ENCODE assay signal across 11 cellular contexts in the genomic region with DNA sequence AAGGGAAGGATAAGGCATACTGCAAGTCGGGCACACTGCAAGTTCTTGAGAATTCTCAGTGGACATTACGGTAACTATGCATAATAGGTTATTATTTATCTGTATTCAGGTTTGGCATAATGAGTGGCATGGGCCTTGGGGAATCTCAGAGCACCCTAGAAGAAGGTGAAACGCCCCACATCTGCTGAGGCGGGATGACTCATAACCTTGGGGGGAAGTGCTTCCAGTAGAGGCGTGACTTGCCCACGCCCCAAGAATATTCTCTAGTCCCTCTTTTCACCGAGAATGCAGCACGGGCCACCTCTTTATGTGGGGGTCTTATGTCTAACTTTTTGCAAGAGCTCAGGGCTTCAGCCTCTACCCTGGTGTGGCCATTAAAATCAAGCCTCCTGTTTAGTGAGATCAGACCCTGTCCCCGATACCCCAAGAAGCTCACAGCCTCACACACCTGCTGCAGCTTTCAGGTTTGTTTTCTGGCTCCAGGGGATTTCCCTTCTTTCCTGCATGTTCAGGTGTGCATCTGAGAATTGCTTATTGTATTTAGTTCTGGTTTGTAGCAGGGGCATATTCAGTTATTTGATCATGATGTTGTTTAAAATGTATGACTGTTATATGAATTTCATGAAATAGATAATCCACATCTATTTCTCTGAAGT. TPM values are rescaled to one million over a fixed set of nuclear protein-coding genes. Genes with fewer than 3 reads are reported as not detected.
DNase-seq lines count a peak whose midpoint lies in the region; ATAC-seq lines count a peak whose summit lies in the region.
"Had no signal": no experiment of that assay in that cellular context is flagged by ENCODE, and none has a peak within 500 bp of the region (broad histone marks: within the 10 kb centered on the region; RNA-seq: fewer than 3 reads in every experiment).

No MANE protein-coding gene starts in this region.

- peak; percentile 86 for ATAC-seq in HG02642 (IDR thresholded peaks at IDR 0.05; ENCODE audit: poor library complexity, unreplicated experiment)
- peak; percentile 65 for ATAC-seq in HG03457 (IDR thresholded peaks at IDR 0.05; ENCODE audit: unreplicated experiment)
- no peak for ATAC-seq in left ventricle myocardium superior
- ATAC-seq: WTC11 had no signal

- peaks cover 47% of the 10 kb centered on the region for H3K36me3 ChIP-seq in MG63

- H3K9me3 ChIP-seq in MG63, result no peaks in the 10 kb centered on the region

- intact Hi-C loops in left ventricle myocardium superior (cut with micrococcal nuclease), result no loop called here

- peak; percentile 40 for DNase-seq in A172 (ENCODE audit: low spot score)
- DNase-seq in GM19240 (ENCODE audit: insufficient read length, low spot score), result peak; percentile 32
- DNase-seq in MG63, result no peak
- DNase-seq in NCI-H526 (lab: John Stamatoyannopoulos, UW), result no peak
- no peak for DNase-seq in DMS153 treated with DMSO at 0.1 percent for 48 hours (lab: John Stamatoyannopoulos, UW; ENCODE audit: unreplicated experiment)
- DNase-seq in left ventricle myocardium superior, result no peak
- DNase-seq: EL; stimulated activated naive CD4-positive, alpha-beta T cell treated with Interleukin-2 at 50 U/mL for 16 hours had no signal

- H3K4me3 ChIP-seq in MG63, result no peak overlapping the region

- H3K27me3 ChIP-seq in MG63, result no peaks in the 10 kb centered on the region

RNA-seq across cellular contexts. Expression of a gene that starts 19.1 kb away (rescaled TPM):
- 10.8 and 14.0 TPM in 2 replicates for total RNA-seq in A172 (2014; rRNA removed; shearing (Covaris generic))
- 5.2 and 15.2 TPM in 2 replicates for total RNA-seq in MG63 (2014; rRNA removed; shearing (Covaris generic); ENCODE audit: low replicate concordance)
- 9.3 TPM for total RNA-seq in left ventricle myocardium superior

Comparison
In these comparisons a context has a peak if more than half of its experiments do, and no peak if none do; other contexts are left out.
1. DNase-seq: peak in A172 (single experiment) and GM19240 (single experiment); none in MG63 (single experiment), NCI-H526 (0 of 2), DMS153 treated with DMSO at 0.1 percent for 48 hours (single experiment) and left ventricle myocardium superior (single experiment).